Comparison of ENCODE assay signal across 1 cellular context in the genomic region with DNA sequence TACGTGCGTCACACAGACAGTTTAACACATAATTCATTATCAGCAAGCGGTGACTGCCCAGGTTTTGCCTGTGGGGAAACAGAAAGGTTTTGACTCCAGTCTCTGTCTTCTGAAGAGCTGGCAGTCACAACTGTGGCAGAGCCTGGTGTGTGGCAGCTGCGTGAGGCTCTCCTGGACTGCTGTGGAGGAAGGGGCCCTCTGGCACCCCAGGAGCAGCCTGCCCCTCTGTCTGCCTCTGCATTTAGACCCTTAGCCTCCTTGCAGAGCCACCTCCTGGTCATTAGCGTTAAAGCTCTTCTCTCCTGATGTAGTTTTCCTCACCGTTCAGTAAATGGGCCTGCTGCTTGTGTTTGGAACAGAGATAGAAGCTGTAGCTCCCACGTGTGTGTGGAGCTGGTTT.
TF ChIP-seq lines count a peak whose summit lies in the region.

No MANE protein-coding gene starts in this region.

TF ChIP-seq in GM12878, 131 proteins besides CTCF, POLR2A, EP300 and RAD21:
- TF ChIP-seq MYB (IDR thresholded peaks at IDR 0.05; ENCODE audit: borderline replicate concordance, low read depth, low read length) = no peak
- TF ChIP-seq SMC3 (IDR thresholded peaks at IDR 0.05; ENCODE audit: borderline replicate concordance, low read length) = peak; percentile 13; the same call in 1 of the 2 replicates
